Comparison of ENCODE assay signal across 9 cellular contexts in the genomic region with DNA sequence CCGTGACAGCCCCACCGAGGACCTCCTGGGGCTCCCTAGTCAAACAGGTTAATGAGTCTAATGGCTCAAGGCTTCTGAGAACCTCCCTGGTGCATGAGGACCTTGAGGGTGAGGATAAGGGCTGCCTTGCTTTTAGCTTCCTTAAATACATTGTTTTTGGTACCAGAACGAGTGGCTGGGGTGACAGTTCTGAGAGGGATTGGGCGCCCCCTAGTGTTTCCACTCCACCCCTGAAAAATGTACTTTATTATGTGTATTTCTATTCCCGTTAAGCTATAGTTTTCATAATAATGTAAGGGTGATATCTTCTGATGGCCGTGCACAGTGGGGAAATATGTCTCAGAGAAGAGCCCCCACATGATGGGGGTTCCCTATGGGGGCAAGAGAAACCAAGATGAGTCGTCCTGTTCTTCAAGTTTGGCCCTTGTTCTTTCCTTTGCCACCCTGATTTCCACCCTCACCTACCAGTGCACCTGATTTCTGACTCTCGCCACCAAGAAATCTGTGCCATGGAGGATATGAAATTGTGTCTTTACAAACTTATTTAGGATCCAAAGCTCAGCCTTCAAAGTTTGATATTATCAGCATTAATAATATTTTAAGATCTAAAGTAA. TPM values are rescaled to one million over a fixed set of nuclear protein-coding genes. Genes with fewer than 3 reads are reported as not detected.
DNase-seq lines count a peak whose midpoint lies in the region; ATAC-seq, FAIRE-seq and TF ChIP-seq lines count a peak whose summit lies in the region.
"Had no signal": no experiment of that assay in that cellular context is flagged by ENCODE, and none has a peak within 500 bp of the region (broad histone marks: within the 10 kb centered on the region; RNA-seq: fewer than 3 reads in every experiment).

No MANE protein-coding gene starts in this region.

- DNase-seq in CD8-positive, alpha-beta memory T cell = peak; percentile 46 to 74 (median 62)
- DNase-seq in HT1080 (ENCODE audit: low read depth) (peak; percentile 63), RCC 7860 (ENCODE audit: low spot score) (peak; percentile 7), fibroblast of peridontal ligament (ENCODE audit: extremely low read depth) (peak; percentile 75), osteoblast (ENCODE audit: insufficient read length, low spot score, missing footprints) (peak; percentile 27), thoracic aorta (ENCODE audit: low spot score) (no peak), NCI-H1048 (lab: John Stamatoyannopoulos, UW) (no peak)
- DNase-seq in activated T-cell treated with anti-CD3 and anti-CD28 coated beads, Interleukin-2, amount 50 U/mL, for 24 hours = peak; percentile 79

- POLR2A ChIA-PET in CD8-positive, alpha-beta memory T cell (lab: Charles Lee) = interaction anchor here (0.5 to 1.0 kb wide), 3 partner anchors 75 to 222 kb away, joined by 3 to 6 read pairs (median 3); partner anchors contain the start of gene POLR3E

- no peak overlapping the region for H3K4me3 Mint-ChIP-seq in CD8-positive, alpha-beta memory T cell
- no peak overlapping the region for H3K4me3 Mint-ChIP-seq in activated T-cell treated with anti-CD3 and anti-CD28 coated beads, Interleukin-2, amount 50 U/mL, for 24 hours
- H3K4me3 Mint-ChIP-seq: IgD-negative memory B cell had no signal

- no peaks in the 10 kb centered on the region for H3K27me3 Mint-ChIP-seq in CD8-positive, alpha-beta memory T cell
- no peaks in the 10 kb centered on the region for H3K27me3 Mint-ChIP-seq in activated T-cell treated with anti-CD3 and anti-CD28 coated beads, Interleukin-2, amount 50 U/mL, for 24 hours
- H3K27me3 Mint-ChIP-seq: IgD-negative memory B cell had no signal

- H3K27ac Mint-ChIP-seq in CD8-positive, alpha-beta memory T cell = peak overlapping the region in 2 of 8 donors; percentile 50 to 63
- H3K27ac Mint-ChIP-seq in activated T-cell treated with anti-CD3 and anti-CD28 coated beads, Interleukin-2, amount 50 U/mL, for 24 hours = no peak overlapping the region
- H3K27ac Mint-ChIP-seq: IgD-negative memory B cell had no signal

- H2AFZ ChIP-seq in osteoblast (ENCODE audit: low read length) = no peak overlapping the region

- H4K20me1 ChIP-seq in osteoblast (ENCODE audit: insufficient read depth, low read length) = peaks cover 5% of the 10 kb centered on the region

- no peak overlapping the region for H3K27ac ChIP-seq in CD8-positive, alpha-beta memory T cell (ENCODE audit: low read depth, low read length)
- no peak overlapping the region for H3K27ac ChIP-seq in osteoblast (ENCODE audit: low read depth, low read length)
- no peak overlapping the region for H3K27ac ChIP-seq in thoracic aorta

- no peak overlapping the region for H3K4me3 ChIP-seq in CD8-positive, alpha-beta memory T cell (ENCODE audit: low read length)
- H3K4me3 ChIP-seq in osteoblast (ENCODE audit: insufficient read depth, low read length) (no peak overlapping the region), thoracic aorta (no peak overlapping the region)

- TF ChIP-seq CTCF in osteoblast (IDR thresholded peaks at IDR 0.05; ENCODE audit: extremely low read depth, low read depth, low read length) = peak; percentile 96
- TF ChIP-seq CTCF in thoracic aorta (IDR thresholded peaks at IDR 0.05) = peak; percentile 70

- peaks cover 0 to 28% (median 2%) of the 10 kb centered on the region in 3 donors for H3K36me3 Mint-ChIP-seq in CD8-positive, alpha-beta memory T cell
- peaks cover 34% of the 10 kb centered on the region for H3K36me3 Mint-ChIP-seq in activated T-cell treated with anti-CD3 and anti-CD28 coated beads, Interleukin-2, amount 50 U/mL, for 24 hours (ENCODE audit: low read depth)

- H3K27me3 ChIP-seq in CD8-positive, alpha-beta memory T cell (ENCODE audit: insufficient read depth, low read length, poor library complexity, severe bottlenecking) = no peaks in the 10 kb centered on the region
- no peaks in the 10 kb centered on the region for H3K27me3 ChIP-seq in osteoblast (ENCODE audit: insufficient read depth, low read length)
- H3K27me3 ChIP-seq in thoracic aorta (replicated peaks; ENCODE audit: insufficient read depth) = no peaks in the 10 kb centered on the region

- H3K9me3 ChIP-seq in CD8-positive, alpha-beta memory T cell (ENCODE audit: low read length) = no peaks in the 10 kb centered on the region
- no peaks in the 10 kb centered on the region for H3K9me3 ChIP-seq in osteoblast (ENCODE audit: low read depth, low read length)
- H3K9me3 ChIP-seq in thoracic aorta = no peaks in the 10 kb centered on the region

- H3K9me3 Mint-ChIP-seq in CD8-positive, alpha-beta memory T cell = no peaks in the 10 kb centered on the region
- no peaks in the 10 kb centered on the region for H3K9me3 Mint-ChIP-seq in activated T-cell treated with anti-CD3 and anti-CD28 coated beads, Interleukin-2, amount 50 U/mL, for 24 hours
- H3K9me3 Mint-ChIP-seq: IgD-negative memory B cell had no signal

- CTCF ChIA-PET in CD8-positive, alpha-beta memory T cell (lab: Charles Lee) = interaction anchor here (0.6 to 3.8 kb wide), 38 partner anchors 8 to 416 kb away, joined by 3 to 57 read pairs (median 4); partner anchors contain the start of genes MOSMO, PDZD9, POLR3E and VWA3A

- no peak for ATAC-seq in thoracic aorta (ENCODE audit: insufficient number of reproducible peaks, low FRiP score, low read depth)

- peaks cover 3 to 6% (median 5%) of the 10 kb centered on the region in 3 donors for H3K4me1 Mint-ChIP-seq in CD8-positive, alpha-beta memory T cell
- H3K4me1 Mint-ChIP-seq in activated T-cell treated with anti-CD3 and anti-CD28 coated beads, Interleukin-2, amount 50 U/mL, for 24 hours (ENCODE audit: low read depth) = peaks cover 12% of the 10 kb centered on the region

- no peak overlapping the region for H3K4me2 ChIP-seq in osteoblast (ENCODE audit: insufficient read depth, low read length)

- H3K4me1 ChIP-seq in CD8-positive, alpha-beta memory T cell (ENCODE audit: insufficient read depth, low read length) = no peaks in the 10 kb centered on the region
- H3K4me1 ChIP-seq in osteoblast (ENCODE audit: insufficient read depth, low read length) (peaks cover 5% of the 10 kb centered on the region), thoracic aorta (ENCODE audit: control insufficient read depth in 1 of 2, low read depth in 2 of 2) (no peaks in the 10 kb centered on the region)

- H3K36me3 ChIP-seq in CD8-positive, alpha-beta memory T cell (ENCODE audit: insufficient read depth, low read length) = no peaks in the 10 kb centered on the region
- H3K36me3 ChIP-seq in osteoblast (ENCODE audit: insufficient read depth, low read length) (no peaks in the 10 kb centered on the region), thoracic aorta (no peaks in the 10 kb centered on the region)

- no peak for FAIRE-seq in RCC 7860 (lab: Jason Lieb, UNC)

- peaks cover 6% of the 10 kb centered on the region for H3K79me2 ChIP-seq in osteoblast (ENCODE audit: insufficient read depth, low read length)

RNA-seq across cellular contexts. Expression of gene VWA3A, which starts 14.5 kb away (rescaled TPM):
- under 1 TPM; 0.04 to 0.16 TPM for total RNA-seq in CD8-positive, alpha-beta memory T cell
- polyA plus RNA-seq in CD8-positive, alpha-beta memory T cell = not detected
- not detected in 2 replicates for total RNA-seq in HT1080 (2014; rRNA removed; shearing (Covaris generic))
- not detected in 2 replicates for polyA plus RNA-seq in HT1080 (2015; cell fraction: cytosol; rRNA removed)
- polyA plus RNA-seq in HT1080 (2015; cell fraction: nucleus; rRNA removed) = not detected in 2 replicates
- total RNA-seq in osteoblast (under 0.01 and 0.36 TPM in 2 replicates), thoracic aorta (1 to 10 TPM in 1 of 2 donors, not detected in 1; 2.3 TPM)
- polyA plus RNA-seq: IgD-negative memory B cell had no signal

Comparison
In these comparisons a context has a peak if more than half of its experiments do, and no peak if none do; other contexts are left out.
1. DNase-seq: peak in CD8-positive, alpha-beta memory T cell (5 of 5), HT1080 (single experiment), RCC 7860 (single experiment), activated T-cell treated with anti-CD3 and anti-CD28 coated beads, Interleukin-2, amount 50 U/mL, for 24 hours (single experiment), fibroblast of peridontal ligament (single experiment) and osteoblast (single experiment); none in thoracic aorta (single experiment) and NCI-H1048 (single experiment).